ENCODE assay signal across 8 cellular contexts in genomic region chr2:64990823-64991222, GRCh38. TPM values are rescaled to one million over a fixed set of nuclear protein-coding genes. Genes with fewer than 3 reads are reported as not detected.
DNase-seq lines count a peak whose midpoint lies in the region; ATAC-seq lines count a peak whose summit lies in the region.

No MANE protein-coding gene starts in this region.

- DNase-seq in stimulated activated naive CD8-positive, alpha-beta T cell treated with anti-CD3 and anti-CD28 coated beads, Interleukin-15, Interleukin-2, amounts not matched to agents 100 U/mL and 50 U/mL, for 24 hours = no peak
- DNase-seq in activated naive CD8-positive, alpha-beta T cell treated with anti-CD3 and anti-CD28 coated beads for 36 hours = no peak
- peak; percentile 16 for DNase-seq in midbrain (lab: John Stamatoyannopoulos, UW)

- H3K4me3 Mint-ChIP-seq in stimulated activated naive CD8-positive, alpha-beta T cell treated with anti-CD3 and anti-CD28 coated beads, Interleukin-15, Interleukin-2, amounts not matched to agents 100 ng/mL and 50 ng/mL, for 24 hours = peak overlapping the region; percentile 88
- H3K4me3 Mint-ChIP-seq in activated naive CD8-positive, alpha-beta T cell treated with anti-CD3 and anti-CD28 coated beads for 36 hours = peak overlapping the region; percentile 87

- H3K27ac Mint-ChIP-seq in stimulated activated naive CD8-positive, alpha-beta T cell treated with anti-CD3 and anti-CD28 coated beads, Interleukin-15, Interleukin-2, amounts not matched to agents 100 ng/mL and 50 ng/mL, for 24 hours = no peak overlapping the region
- no peak overlapping the region for H3K27ac Mint-ChIP-seq in activated naive CD8-positive, alpha-beta T cell treated with anti-CD3 and anti-CD28 coated beads for 36 hours

- H3K36me3 Mint-ChIP-seq in stimulated activated naive CD8-positive, alpha-beta T cell treated with anti-CD3 and anti-CD28 coated beads, Interleukin-15, Interleukin-2, amounts not matched to agents 100 ng/mL and 50 ng/mL, for 24 hours (ENCODE audit: low read depth) = peaks cover 25% of the 10 kb centered on the region
- peaks cover 35% of the 10 kb centered on the region for H3K36me3 Mint-ChIP-seq in activated naive CD8-positive, alpha-beta T cell treated with anti-CD3 and anti-CD28 coated beads for 36 hours

- peaks cover 14% of the 10 kb centered on the region for H3K27me3 Mint-ChIP-seq in stimulated activated naive CD8-positive, alpha-beta T cell treated with anti-CD3 and anti-CD28 coated beads, Interleukin-15, Interleukin-2, amounts not matched to agents 100 ng/mL and 50 ng/mL, for 24 hours
- peaks cover 27% of the 10 kb centered on the region for H3K27me3 Mint-ChIP-seq in activated naive CD8-positive, alpha-beta T cell treated with anti-CD3 and anti-CD28 coated beads for 36 hours

- peaks cover 52% of the 10 kb centered on the region for H3K4me1 Mint-ChIP-seq in stimulated activated naive CD8-positive, alpha-beta T cell treated with anti-CD3 and anti-CD28 coated beads, Interleukin-15, Interleukin-2, amounts not matched to agents 100 ng/mL and 50 ng/mL, for 24 hours (ENCODE audit: low read depth)
- H3K4me1 Mint-ChIP-seq in activated naive CD8-positive, alpha-beta T cell treated with anti-CD3 and anti-CD28 coated beads for 36 hours = peaks cover 34% of the 10 kb centered on the region

- H3K9me3 Mint-ChIP-seq in stimulated activated naive CD8-positive, alpha-beta T cell treated with anti-CD3 and anti-CD28 coated beads, Interleukin-15, Interleukin-2, amounts not matched to agents 100 ng/mL and 50 ng/mL, for 24 hours = no peaks in the 10 kb centered on the region
- no peaks in the 10 kb centered on the region for H3K9me3 Mint-ChIP-seq in activated naive CD8-positive, alpha-beta T cell treated with anti-CD3 and anti-CD28 coated beads for 36 hours

- no peak for ATAC-seq in stimulated activated naive CD8-positive, alpha-beta T cell treated with anti-CD3 and anti-CD28 coated beads, Interleukin-15, Interleukin-2, amounts not matched to agents 100 U/mL and 50 U/mL, for 24 hours
- ATAC-seq in HG03521 (IDR thresholded peaks at IDR 0.05; ENCODE audit: unreplicated experiment) (no peak), HG02970 (IDR thresholded peaks at IDR 0.05; ENCODE audit: low FRiP score, unreplicated experiment) (no peak), GM18861 (IDR thresholded peaks at IDR 0.05; ENCODE audit: unreplicated experiment) (no peak), HG03469 (IDR thresholded peaks at IDR 0.05; ENCODE audit: unreplicated experiment) (no peak)

RNA-seq across cellular contexts. Expression of gene SLC1A4, which starts 1.6 kb away (rescaled TPM):
- total RNA-seq in activated naive CD8-positive, alpha-beta T cell treated with anti-CD3 and anti-CD28 coated beads for 36 hours = 10 to 100 TPM; 17.6 to 18.9 TPM
